ENCODE assay signal across 13 cellular contexts in genomic region chr11:98561216-98561615, GRCh38.
"Had no signal": no experiment of that assay in that cellular context is flagged by ENCODE, and none has a peak within 500 bp of the region (broad histone marks: within the 10 kb centered on the region; RNA-seq: fewer than 3 reads in every experiment).

No MANE protein-coding gene starts in this region.

- H3K4me1 ChIP-seq: parathyroid adenoma had no signal

- ATAC-seq: left ventricle myocardium superior, T-helper 17 cell had no signal

- H3K27ac Mint-ChIP-seq: activated B cell treated with CpG ODN at 0.5 μM for 24 hours; activated CD4-positive, alpha-beta T cell treated with anti-CD3 and anti-CD28 coated beads, Interleukin-2, amount 10 ng/mL, durations not matched to agents 24 days and 14 days; T-helper 17 cell had no signal

- H2AFZ ChIP-seq: parathyroid adenoma had no signal

- FAIRE-seq: endometrium, kidney had no signal

- H3K27ac ChIP-seq: parathyroid adenoma had no signal

- H3K27me3 Mint-ChIP-seq: activated B cell treated with CpG ODN at 0.5 μM for 24 hours; activated CD4-positive, alpha-beta T cell treated with anti-CD3 and anti-CD28 coated beads, Interleukin-2, amount 10 ng/mL, durations not matched to agents 24 days and 14 days; T-helper 17 cell had no signal

- H3K9me3 Mint-ChIP-seq: activated CD4-positive, alpha-beta T cell treated with anti-CD3 and anti-CD28 coated beads, Interleukin-2, amount 10 ng/mL, durations not matched to agents 24 days and 14 days had no signal

- H3K79me2 ChIP-seq: parathyroid adenoma had no signal

- H3K4me3 Mint-ChIP-seq: activated B cell treated with CpG ODN at 0.5 μM for 24 hours; activated CD4-positive, alpha-beta T cell treated with anti-CD3 and anti-CD28 coated beads, Interleukin-2, amount 10 ng/mL, durations not matched to agents 24 days and 14 days; T-helper 17 cell had no signal

- H3K9ac ChIP-seq: parathyroid adenoma had no signal

- DNase-seq: activated B cell treated with CpG ODN at 0.5 μM for 24 hours; activated CD4-positive, alpha-beta T cell treated with anti-CD3 and anti-CD28 coated beads, Interleukin-2, amount 10 ng/mL, durations not matched to agents 24 days and 14 days; activated CD8-positive, alpha-beta memory T cell treated with anti-CD3 and anti-CD28 coated beads for 24 hours; activated naive CD4-positive, alpha-beta T cell treated with Interleukin-2 at 50 U/mL for 16 hours; foreskin melanocyte; head of caudate nucleus; kidney; left ventricle myocardium superior; midbrain; retina; T-helper 17 cell had no signal

- H3K4me1 Mint-ChIP-seq: activated B cell treated with CpG ODN at 0.5 μM for 24 hours; activated CD4-positive, alpha-beta T cell treated with anti-CD3 and anti-CD28 coated beads, Interleukin-2, amount 10 ng/mL, durations not matched to agents 24 days and 14 days; T-helper 17 cell had no signal
